1 cellular context compared by ENCODE assay signal in the genomic region with DNA sequence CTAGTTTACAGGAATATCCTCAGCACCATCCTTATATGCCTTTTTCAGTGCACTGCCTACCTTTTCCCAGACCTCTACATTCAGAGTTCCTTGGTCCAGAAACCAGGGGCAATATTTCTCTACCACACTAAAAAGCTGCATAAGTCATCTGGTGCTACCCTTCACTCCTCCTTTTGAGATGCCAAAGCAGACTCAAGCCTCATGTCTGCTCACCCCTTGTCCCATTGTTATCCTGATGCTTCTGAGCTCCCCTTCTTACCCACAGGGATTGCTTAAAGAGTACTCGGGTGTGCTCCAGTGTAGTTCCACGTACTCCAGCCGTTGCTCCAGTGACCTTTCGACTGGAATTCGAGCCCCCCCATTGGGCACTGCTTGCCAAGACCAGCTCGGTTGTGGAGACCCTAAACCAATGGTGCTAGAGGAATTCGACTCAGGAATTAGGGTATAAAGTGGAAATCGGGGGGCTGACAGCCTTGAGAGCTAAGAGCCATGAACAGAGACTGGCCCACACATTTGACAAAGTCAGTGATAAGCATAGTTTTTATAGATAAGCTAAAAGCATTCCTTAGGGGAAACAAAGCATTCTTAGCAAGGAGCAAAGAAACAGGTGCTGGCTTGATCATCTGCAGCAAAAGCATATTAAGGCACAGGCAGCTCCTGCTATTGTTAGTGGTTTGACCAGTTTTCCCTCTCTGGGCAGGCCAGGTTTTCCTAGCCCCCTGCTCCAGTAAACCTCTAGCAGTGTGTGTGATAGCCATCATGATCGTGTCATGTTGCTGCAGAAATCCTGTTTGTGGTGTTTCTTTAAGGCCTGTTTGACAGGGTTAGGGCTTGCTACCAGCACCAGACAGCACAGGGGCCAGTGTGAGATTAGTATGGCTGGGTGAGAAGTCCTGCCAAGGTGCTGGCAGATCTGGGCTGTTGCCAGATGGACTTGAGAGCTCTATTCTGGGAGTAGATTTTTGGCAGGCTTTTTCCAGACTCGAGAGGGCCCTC.
A peak's percentile ranks its signal among the peaks of the same experiment; 100 is the strongest.
TF ChIP-seq lines count a peak whose summit lies in the region.

No MANE protein-coding gene starts in this region.

TF ChIP-seq in K562, 482 proteins besides CTCF, POLR2A, EP300 and RAD21 (continued from another document and continues in another):
- TF ChIP-seq, protein P1, sequence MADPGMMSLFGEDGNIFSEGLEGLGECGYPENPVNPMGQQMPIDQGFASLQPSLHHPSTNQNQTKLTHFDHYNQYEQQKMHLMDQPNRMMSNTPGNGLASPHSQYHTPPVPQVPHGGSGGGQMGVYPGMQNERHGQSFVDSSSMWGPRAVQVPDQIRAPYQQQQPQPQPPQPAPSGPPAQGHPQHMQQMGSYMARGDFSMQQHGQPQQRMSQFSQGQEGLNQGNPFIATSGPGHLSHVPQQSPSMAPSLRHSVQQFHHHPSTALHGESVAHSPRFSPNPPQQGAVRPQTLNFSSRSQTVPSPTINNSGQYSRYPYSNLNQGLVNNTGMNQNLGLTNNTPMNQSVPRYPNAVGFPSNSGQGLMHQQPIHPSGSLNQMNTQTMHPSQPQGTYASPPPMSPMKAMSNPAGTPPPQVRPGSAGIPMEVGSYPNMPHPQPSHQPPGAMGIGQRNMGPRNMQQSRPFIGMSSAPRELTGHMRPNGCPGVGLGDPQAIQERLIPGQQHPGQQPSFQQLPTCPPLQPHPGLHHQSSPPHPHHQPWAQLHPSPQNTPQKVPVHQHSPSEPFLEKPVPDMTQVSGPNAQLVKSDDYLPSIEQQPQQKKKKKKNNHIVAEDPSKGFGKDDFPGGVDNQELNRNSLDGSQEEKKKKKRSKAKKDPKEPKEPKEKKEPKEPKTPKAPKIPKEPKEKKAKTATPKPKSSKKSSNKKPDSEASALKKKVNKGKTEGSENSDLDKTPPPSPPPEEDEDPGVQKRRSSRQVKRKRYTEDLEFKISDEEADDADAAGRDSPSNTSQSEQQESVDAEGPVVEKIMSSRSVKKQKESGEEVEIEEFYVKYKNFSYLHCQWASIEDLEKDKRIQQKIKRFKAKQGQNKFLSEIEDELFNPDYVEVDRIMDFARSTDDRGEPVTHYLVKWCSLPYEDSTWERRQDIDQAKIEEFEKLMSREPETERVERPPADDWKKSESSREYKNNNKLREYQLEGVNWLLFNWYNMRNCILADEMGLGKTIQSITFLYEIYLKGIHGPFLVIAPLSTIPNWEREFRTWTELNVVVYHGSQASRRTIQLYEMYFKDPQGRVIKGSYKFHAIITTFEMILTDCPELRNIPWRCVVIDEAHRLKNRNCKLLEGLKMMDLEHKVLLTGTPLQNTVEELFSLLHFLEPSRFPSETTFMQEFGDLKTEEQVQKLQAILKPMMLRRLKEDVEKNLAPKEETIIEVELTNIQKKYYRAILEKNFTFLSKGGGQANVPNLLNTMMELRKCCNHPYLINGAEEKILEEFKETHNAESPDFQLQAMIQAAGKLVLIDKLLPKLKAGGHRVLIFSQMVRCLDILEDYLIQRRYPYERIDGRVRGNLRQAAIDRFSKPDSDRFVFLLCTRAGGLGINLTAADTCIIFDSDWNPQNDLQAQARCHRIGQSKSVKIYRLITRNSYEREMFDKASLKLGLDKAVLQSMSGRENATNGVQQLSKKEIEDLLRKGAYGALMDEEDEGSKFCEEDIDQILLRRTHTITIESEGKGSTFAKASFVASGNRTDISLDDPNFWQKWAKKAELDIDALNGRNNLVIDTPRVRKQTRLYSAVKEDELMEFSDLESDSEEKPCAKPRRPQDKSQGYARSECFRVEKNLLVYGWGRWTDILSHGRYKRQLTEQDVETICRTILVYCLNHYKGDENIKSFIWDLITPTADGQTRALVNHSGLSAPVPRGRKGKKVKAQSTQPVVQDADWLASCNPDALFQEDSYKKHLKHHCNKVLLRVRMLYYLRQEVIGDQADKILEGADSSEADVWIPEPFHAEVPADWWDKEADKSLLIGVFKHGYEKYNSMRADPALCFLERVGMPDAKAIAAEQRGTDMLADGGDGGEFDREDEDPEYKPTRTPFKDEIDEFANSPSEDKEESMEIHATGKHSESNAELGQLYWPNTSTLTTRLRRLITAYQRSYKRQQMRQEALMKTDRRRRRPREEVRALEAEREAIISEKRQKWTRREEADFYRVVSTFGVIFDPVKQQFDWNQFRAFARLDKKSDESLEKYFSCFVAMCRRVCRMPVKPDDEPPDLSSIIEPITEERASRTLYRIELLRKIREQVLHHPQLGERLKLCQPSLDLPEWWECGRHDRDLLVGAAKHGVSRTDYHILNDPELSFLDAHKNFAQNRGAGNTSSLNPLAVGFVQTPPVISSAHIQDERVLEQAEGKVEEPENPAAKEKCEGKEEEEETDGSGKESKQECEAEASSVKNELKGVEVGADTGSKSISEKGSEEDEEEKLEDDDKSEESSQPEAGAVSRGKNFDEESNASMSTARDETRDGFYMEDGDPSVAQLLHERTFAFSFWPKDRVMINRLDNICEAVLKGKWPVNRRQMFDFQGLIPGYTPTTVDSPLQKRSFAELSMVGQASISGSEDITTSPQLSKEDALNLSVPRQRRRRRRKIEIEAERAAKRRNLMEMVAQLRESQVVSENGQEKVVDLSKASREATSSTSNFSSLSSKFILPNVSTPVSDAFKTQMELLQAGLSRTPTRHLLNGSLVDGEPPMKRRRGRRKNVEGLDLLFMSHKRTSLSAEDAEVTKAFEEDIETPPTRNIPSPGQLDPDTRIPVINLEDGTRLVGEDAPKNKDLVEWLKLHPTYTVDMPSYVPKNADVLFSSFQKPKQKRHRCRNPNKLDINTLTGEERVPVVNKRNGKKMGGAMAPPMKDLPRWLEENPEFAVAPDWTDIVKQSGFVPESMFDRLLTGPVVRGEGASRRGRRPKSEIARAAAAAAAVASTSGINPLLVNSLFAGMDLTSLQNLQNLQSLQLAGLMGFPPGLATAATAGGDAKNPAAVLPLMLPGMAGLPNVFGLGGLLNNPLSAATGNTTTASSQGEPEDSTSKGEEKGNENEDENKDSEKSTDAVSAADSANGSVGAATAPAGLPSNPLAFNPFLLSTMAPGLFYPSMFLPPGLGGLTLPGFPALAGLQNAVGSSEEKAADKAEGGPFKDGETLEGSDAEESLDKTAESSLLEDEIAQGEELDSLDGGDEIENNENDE (IDR thresholded peaks at IDR 0.05; ENCODE audit: low read depth, low read length): no peak
- TF ChIP-seq HOXB6 (CRISPR knock-in tag; IDR thresholded peaks at IDR 0.05; ENCODE audit: borderline replicate concordance) (no peak), ZNF695 (CRISPR knock-in tag; IDR thresholded peaks at IDR 0.05) (no peak), CEBPG (CRISPR knock-in tag; IDR thresholded peaks at IDR 0.05) (no peak), CEBPG (tag; conservative IDR thresholded peaks at IDR 0.05 in 1 of 2, IDR thresholded peaks at IDR 0.05 in 1 of 2) (0 out of 4 replicates have a peak, but pooled peaks of 1 of the 2 experiments have one; percentile 2), STAG1 (CRISPR knock-in tag; IDR thresholded peaks at IDR 0.05; ENCODE audit: borderline replicate concordance) (no peak), IRF2 (CRISPR knock-in tag; IDR thresholded peaks at IDR 0.05) (no peak), HNRNPUL1 (IDR thresholded peaks at IDR 0.05; ENCODE audit: low read length) (no peak), PHB (CRISPR knock-in tag; IDR thresholded peaks at IDR 0.05) (0 out of 2 replicates have a peak, but pooled peaks have one; percentile 48), HNRNPH1 (optimal IDR thresholded peaks at IDR 0.05; ENCODE audit: low read depth, low read length) (no peak), MAFG (tag; conservative IDR thresholded peaks at IDR 0.05) (no peak), KAT2B (IDR thresholded peaks at IDR 0.05; ENCODE audit: low read depth, low read length) (no peak), STAT5B (CRISPR knock-in tag; IDR thresholded peaks at IDR 0.05) (no peak), ZFP36 (IDR thresholded peaks at IDR 0.05; ENCODE audit: low read depth, low read length, partially characterized antibody) (no peak), ZNF583 (CRISPR knock-in tag; IDR thresholded peaks at IDR 0.05) (no peak), TEAD1 (CRISPR knock-in tag; IDR thresholded peaks at IDR 0.05) (0 out of 4 replicates have a peak, but pooled peaks of 1 of the 2 experiments have one; percentile 38), NR2C2 (CRISPR knock-in tag; IDR thresholded peaks at IDR 0.05) (no peak), NR2C2 (tag; IDR thresholded peaks at IDR 0.05) (peak; percentile 53; the same call in 1 of the 2 replicates), SLC30A9 (CRISPR knock-in tag; IDR thresholded peaks at IDR 0.05) (no peak), TSC22D4 (tag; IDR thresholded peaks at IDR 0.05) (no peak), KHSRP (IDR thresholded peaks at IDR 0.05) (no peak), ZNF551 (CRISPR knock-in tag; IDR thresholded peaks at IDR 0.05) (no peak), HCFC1 (IDR thresholded peaks at IDR 0.05; ENCODE audit: low read depth, low read length) (no peak), BCL6 (CRISPR knock-in tag; IDR thresholded peaks at IDR 0.05) (no peak), CBX2 (IDR thresholded peaks at IDR 0.05; ENCODE audit: insufficient read depth, low read length, poor library complexity, severe bottlenecking) (no peak)
- TF ChIP-seq, protein P2, sequence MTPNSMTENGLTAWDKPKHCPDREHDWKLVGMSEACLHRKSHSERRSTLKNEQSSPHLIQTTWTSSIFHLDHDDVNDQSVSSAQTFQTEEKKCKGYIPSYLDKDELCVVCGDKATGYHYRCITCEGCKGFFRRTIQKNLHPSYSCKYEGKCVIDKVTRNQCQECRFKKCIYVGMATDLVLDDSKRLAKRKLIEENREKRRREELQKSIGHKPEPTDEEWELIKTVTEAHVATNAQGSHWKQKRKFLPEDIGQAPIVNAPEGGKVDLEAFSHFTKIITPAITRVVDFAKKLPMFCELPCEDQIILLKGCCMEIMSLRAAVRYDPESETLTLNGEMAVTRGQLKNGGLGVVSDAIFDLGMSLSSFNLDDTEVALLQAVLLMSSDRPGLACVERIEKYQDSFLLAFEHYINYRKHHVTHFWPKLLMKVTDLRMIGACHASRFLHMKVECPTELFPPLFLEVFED (CRISPR knock-in tag; conservative IDR thresholded peaks at IDR 0.05): no peak; the same call in 1 of the 2 replicates
- TF ChIP-seq, protein P3, sequence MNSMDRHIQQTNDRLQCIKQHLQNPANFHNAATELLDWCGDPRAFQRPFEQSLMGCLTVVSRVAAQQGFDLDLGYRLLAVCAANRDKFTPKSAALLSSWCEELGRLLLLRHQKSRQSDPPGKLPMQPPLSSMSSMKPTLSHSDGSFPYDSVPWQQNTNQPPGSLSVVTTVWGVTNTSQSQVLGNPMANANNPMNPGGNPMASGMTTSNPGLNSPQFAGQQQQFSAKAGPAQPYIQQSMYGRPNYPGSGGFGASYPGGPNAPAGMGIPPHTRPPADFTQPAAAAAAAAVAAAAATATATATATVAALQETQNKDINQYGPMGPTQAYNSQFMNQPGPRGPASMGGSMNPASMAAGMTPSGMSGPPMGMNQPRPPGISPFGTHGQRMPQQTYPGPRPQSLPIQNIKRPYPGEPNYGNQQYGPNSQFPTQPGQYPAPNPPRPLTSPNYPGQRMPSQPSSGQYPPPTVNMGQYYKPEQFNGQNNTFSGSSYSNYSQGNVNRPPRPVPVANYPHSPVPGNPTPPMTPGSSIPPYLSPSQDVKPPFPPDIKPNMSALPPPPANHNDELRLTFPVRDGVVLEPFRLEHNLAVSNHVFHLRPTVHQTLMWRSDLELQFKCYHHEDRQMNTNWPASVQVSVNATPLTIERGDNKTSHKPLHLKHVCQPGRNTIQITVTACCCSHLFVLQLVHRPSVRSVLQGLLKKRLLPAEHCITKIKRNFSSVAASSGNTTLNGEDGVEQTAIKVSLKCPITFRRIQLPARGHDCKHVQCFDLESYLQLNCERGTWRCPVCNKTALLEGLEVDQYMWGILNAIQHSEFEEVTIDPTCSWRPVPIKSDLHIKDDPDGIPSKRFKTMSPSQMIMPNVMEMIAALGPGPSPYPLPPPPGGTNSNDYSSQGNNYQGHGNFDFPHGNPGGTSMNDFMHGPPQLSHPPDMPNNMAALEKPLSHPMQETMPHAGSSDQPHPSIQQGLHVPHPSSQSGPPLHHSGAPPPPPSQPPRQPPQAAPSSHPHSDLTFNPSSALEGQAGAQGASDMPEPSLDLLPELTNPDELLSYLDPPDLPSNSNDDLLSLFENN (IDR thresholded peaks at IDR 0.05; ENCODE audit: low read depth in 2 of 2, low read length in 2 of 2): no peak
- TF ChIP-seq, protein P4, sequence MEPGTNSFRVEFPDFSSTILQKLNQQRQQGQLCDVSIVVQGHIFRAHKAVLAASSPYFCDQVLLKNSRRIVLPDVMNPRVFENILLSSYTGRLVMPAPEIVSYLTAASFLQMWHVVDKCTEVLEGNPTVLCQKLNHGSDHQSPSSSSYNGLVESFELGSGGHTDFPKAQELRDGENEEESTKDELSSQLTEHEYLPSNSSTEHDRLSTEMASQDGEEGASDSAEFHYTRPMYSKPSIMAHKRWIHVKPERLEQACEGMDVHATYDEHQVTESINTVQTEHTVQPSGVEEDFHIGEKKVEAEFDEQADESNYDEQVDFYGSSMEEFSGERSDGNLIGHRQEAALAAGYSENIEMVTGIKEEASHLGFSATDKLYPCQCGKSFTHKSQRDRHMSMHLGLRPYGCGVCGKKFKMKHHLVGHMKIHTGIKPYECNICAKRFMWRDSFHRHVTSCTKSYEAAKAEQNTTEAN (CRISPR knock-in tag; IDR thresholded peaks at IDR 0.05): no peak
- TF ChIP-seq, protein P5, sequence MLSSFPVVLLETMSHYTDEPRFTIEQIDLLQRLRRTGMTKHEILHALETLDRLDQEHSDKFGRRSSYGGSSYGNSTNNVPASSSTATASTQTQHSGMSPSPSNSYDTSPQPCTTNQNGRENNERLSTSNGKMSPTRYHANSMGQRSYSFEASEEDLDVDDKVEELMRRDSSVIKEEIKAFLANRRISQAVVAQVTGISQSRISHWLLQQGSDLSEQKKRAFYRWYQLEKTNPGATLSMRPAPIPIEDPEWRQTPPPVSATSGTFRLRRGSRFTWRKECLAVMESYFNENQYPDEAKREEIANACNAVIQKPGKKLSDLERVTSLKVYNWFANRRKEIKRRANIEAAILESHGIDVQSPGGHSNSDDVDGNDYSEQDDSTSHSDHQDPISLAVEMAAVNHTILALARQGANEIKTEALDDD (IDR thresholded peaks at IDR 0.05): peak; percentile 12
- TF ChIP-seq, protein P6, sequence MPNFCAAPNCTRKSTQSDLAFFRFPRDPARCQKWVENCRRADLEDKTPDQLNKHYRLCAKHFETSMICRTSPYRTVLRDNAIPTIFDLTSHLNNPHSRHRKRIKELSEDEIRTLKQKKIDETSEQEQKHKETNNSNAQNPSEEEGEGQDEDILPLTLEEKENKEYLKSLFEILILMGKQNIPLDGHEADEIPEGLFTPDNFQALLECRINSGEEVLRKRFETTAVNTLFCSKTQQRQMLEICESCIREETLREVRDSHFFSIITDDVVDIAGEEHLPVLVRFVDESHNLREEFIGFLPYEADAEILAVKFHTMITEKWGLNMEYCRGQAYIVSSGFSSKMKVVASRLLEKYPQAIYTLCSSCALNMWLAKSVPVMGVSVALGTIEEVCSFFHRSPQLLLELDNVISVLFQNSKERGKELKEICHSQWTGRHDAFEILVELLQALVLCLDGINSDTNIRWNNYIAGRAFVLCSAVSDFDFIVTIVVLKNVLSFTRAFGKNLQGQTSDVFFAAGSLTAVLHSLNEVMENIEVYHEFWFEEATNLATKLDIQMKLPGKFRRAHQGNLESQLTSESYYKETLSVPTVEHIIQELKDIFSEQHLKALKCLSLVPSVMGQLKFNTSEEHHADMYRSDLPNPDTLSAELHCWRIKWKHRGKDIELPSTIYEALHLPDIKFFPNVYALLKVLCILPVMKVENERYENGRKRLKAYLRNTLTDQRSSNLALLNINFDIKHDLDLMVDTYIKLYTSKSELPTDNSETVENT (CRISPR knock-in tag; IDR thresholded peaks at IDR 0.05): no peak
- TF ChIP-seq, protein P7, sequence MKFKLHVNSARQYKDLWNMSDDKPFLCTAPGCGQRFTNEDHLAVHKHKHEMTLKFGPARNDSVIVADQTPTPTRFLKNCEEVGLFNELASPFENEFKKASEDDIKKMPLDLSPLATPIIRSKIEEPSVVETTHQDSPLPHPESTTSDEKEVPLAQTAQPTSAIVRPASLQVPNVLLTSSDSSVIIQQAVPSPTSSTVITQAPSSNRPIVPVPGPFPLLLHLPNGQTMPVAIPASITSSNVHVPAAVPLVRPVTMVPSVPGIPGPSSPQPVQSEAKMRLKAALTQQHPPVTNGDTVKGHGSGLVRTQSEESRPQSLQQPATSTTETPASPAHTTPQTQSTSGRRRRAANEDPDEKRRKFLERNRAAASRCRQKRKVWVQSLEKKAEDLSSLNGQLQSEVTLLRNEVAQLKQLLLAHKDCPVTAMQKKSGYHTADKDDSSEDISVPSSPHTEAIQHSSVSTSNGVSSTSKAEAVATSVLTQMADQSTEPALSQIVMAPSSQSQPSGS (CRISPR knock-in tag; IDR thresholded peaks at IDR 0.05): no peak
